ENCODE assay signal across 20 cellular contexts in genomic region chr3:58394339-58394738, GRCh38.
"Had no signal": no experiment of that assay in that cellular context is flagged by ENCODE, and none has a peak within 500 bp of the region (broad histone marks: within the 10 kb centered on the region; RNA-seq: fewer than 3 reads in every experiment).

No MANE protein-coding gene starts in this region.

- H3K4me2 ChIP-seq: SK-N-SH had no signal

- ATAC-seq: activated naive CD4-positive, alpha-beta T cell treated with anti-CD3 and anti-CD28 coated beads, Interleukin-2, amount 50 U/mL, for 72 hours; gastrocnemius medialis; heart left ventricle; naive thymus-derived CD4-positive, alpha-beta T cell; right lobe of liver; stimulated activated naive CD8-positive, alpha-beta T cell treated with anti-CD3 and anti-CD28 coated beads, Interleukin-15, amount 100 ng/mL, for 72 hours had no signal

- H3K27me3 ChIP-seq: adrenal gland, cardiac muscle cell, gastrocnemius medialis, heart left ventricle, ovary, right lobe of liver, testis had no signal

- H3K9me3 Mint-ChIP-seq: activated naive CD4-positive, alpha-beta T cell treated with anti-CD3 and anti-CD28 coated beads, Interleukin-2, amount 50 U/mL, for 72 hours; activated T-helper 1 cell treated with anti-CD3 and anti-CD28 coated beads, Interleukin-12 subunit alpha, Interleukin-12 subunit beta, Interleukin-2, Interleukin-4 antibody, amounts not matched to agents 30 ng/mL and 10 ng/mL and 1 ng/mL, durations not matched to agents 14 hours and 24 hours and 36 hours; naive thymus-derived CD4-positive, alpha-beta T cell; stimulated activated naive CD8-positive, alpha-beta T cell treated with anti-CD3 and anti-CD28 coated beads, Interleukin-15, amount 100 ng/mL, for 72 hours; type B pancreatic cell had no signal

- H3K9ac ChIP-seq: SK-N-SH had no signal

- H3K4me3 Mint-ChIP-seq: activated T-helper 1 cell treated with anti-CD3 and anti-CD28 coated beads, Interleukin-12 subunit alpha, Interleukin-12 subunit beta, Interleukin-2, Interleukin-4 antibody, amounts not matched to agents 30 ng/mL and 10 ng/mL and 1 ng/mL, durations not matched to agents 14 hours and 24 hours and 36 hours; naive thymus-derived CD4-positive, alpha-beta T cell; stimulated activated naive CD8-positive, alpha-beta T cell treated with anti-CD3 and anti-CD28 coated beads, Interleukin-15, amount 100 ng/mL, for 72 hours; type B pancreatic cell had no signal

- DNase-seq: activated gamma-delta T cell treated with Interleukin-2 at 50 U/mL for 16 hours; activated T-cell treated with anti-CD3 and anti-CD28 coated beads for 4 hours; adrenal gland; gastrocnemius medialis; heart left ventricle; mesenchymal stem cell; naive thymus-derived CD4-positive, alpha-beta T cell; ovary; right lobe of liver; SK-N-SH; small intestine; stimulated activated CD4-positive, alpha-beta T cell treated with anti-CD3 and anti-CD28 coated beads, Interleukin-4, amount 100 ng/mL, for 1 hour; stimulated activated naive CD8-positive, alpha-beta T cell treated with anti-CD3 and anti-CD28 coated beads, Interleukin-15, amount 100 ng/mL, for 72 hours; T-helper 9 cell; testis had no signal

- H3K27ac ChIP-seq: adrenal gland, cardiac muscle cell, epithelial cell of prostate, gastrocnemius medialis, heart left ventricle, ovary, right lobe of liver, testis had no signal

- H3K27me3 Mint-ChIP-seq: naive thymus-derived CD4-positive, alpha-beta T cell; stimulated activated naive CD8-positive, alpha-beta T cell treated with anti-CD3 and anti-CD28 coated beads, Interleukin-15, amount 100 ng/mL, for 72 hours; type B pancreatic cell had no signal

- H3K4me3 ChIP-seq: adrenal gland, cardiac muscle cell, gastrocnemius medialis, heart left ventricle, ovary, right lobe of liver, testis had no signal

- H3K27ac Mint-ChIP-seq: activated naive CD4-positive, alpha-beta T cell treated with anti-CD3 and anti-CD28 coated beads, Interleukin-2, amount 50 U/mL, for 72 hours; activated T-helper 1 cell treated with anti-CD3 and anti-CD28 coated beads, Interleukin-12 subunit alpha, Interleukin-12 subunit beta, Interleukin-2, Interleukin-4 antibody, amounts not matched to agents 30 ng/mL and 10 ng/mL and 1 ng/mL, durations not matched to agents 14 hours and 24 hours and 36 hours; stimulated activated naive CD8-positive, alpha-beta T cell treated with anti-CD3 and anti-CD28 coated beads, Interleukin-15, amount 100 ng/mL, for 72 hours; type B pancreatic cell had no signal

- H3K4me1 ChIP-seq: gastrocnemius medialis, right lobe of liver had no signal

- H3K4me1 Mint-ChIP-seq: naive thymus-derived CD4-positive, alpha-beta T cell; stimulated activated naive CD8-positive, alpha-beta T cell treated with anti-CD3 and anti-CD28 coated beads, Interleukin-15, amount 100 ng/mL, for 72 hours had no signal

- H3K9me3 ChIP-seq: adrenal gland, gastrocnemius medialis, heart left ventricle, ovary, right lobe of liver, SK-N-SH, testis had no signal
